ENCODE assay signal across 12 cellular contexts in genomic region chr11:76083563-76084451, GRCh38.
DNase-seq lines count a peak whose midpoint lies in the region; ATAC-seq and TF ChIP-seq lines count a peak whose summit lies in the region.
"Had no signal": no experiment of that assay in that cellular context is flagged by ENCODE, and none has a peak within 500 bp of the region (broad histone marks: within the 10 kb centered on the region; RNA-seq: fewer than 3 reads in every experiment).

No MANE protein-coding gene starts in this region.

- TF ChIP-seq CTCF in esophagus muscularis mucosa (IDR thresholded peaks at IDR 0.05) (no peak), uterus (IDR thresholded peaks at IDR 0.05) (no peak), GM10266 (IDR thresholded peaks at IDR 0.05; ENCODE audit: control insufficient read depth, insufficient read depth, low read depth, missing control alignments) (no peak)

- no peak for TF ChIP-seq POLR2A in esophagus muscularis mucosa (IDR thresholded peaks at IDR 0.05; ENCODE audit: low read depth)
- TF ChIP-seq POLR2A in uterus (IDR thresholded peaks at IDR 0.05), result no peak

- intact Hi-C loops in Right ventricle myocardium inferior (cut with DNase I), result loop anchor here (2.0 kb wide), 1 partner anchor 37 kb away; no protein-coding TSS in a partner anchor
- intact Hi-C loops in cardiac septum (cut with DNase I), result no loop called here
- intact Hi-C loops in esophagus muscularis mucosa (cut with DNase I), result no loop called here
- intact Hi-C loops in uterus (cut with DNase I; ENCODE audit: low total_unique reads), result no loop called here

- peaks cover 4% of the 10 kb centered on the region for H3K9me3 Mint-ChIP-seq in activated T-cell treated with anti-CD3 and anti-CD28 coated beads, Interleukin-2, amount 50 U/mL, for 4 hours
- H3K9me3 Mint-ChIP-seq: WTC11 had no signal

- H3K36me3 ChIP-seq in esophagus muscularis mucosa (no peaks in the 10 kb centered on the region), muscle layer of duodenum (ENCODE audit: control insufficient read depth in 1 of 2, insufficient read depth in 2 of 2, low read length in 2 of 2) (no peaks in the 10 kb centered on the region), uterus (no peaks in the 10 kb centered on the region)
- H3K36me3 ChIP-seq: tibial artery had no signal

- peaks cover 23 to 40% (median 39%) of the 10 kb centered on the region in 4 donors for H3K4me1 ChIP-seq in esophagus muscularis mucosa
- peaks cover 0 to 8% of the 10 kb centered on the region in 2 donors for H3K4me1 ChIP-seq in muscle layer of duodenum (ENCODE audit: control insufficient read depth in 1 of 2, insufficient read depth in 2 of 2, low read length in 2 of 2)
- peaks cover 0 to 3% of the 10 kb centered on the region in 2 donors for H3K4me1 ChIP-seq in uterus

- peak; percentile 3 for ATAC-seq in Right ventricle myocardium inferior
- no peak for ATAC-seq in activated T-cell treated with anti-CD3 and anti-CD28 coated beads, Interleukin-2, amount 50 U/mL, for 4 hours
- ATAC-seq: WTC11 had no signal

- H3K27me3 Mint-ChIP-seq in activated T-cell treated with anti-CD3 and anti-CD28 coated beads, Interleukin-2, amount 50 U/mL, for 4 hours (ENCODE audit: low read depth), result no peaks in the 10 kb centered on the region

- no peak overlapping the region for H3K4me3 Mint-ChIP-seq in activated T-cell treated with anti-CD3 and anti-CD28 coated beads, Interleukin-2, amount 50 U/mL, for 4 hours
- H3K4me3 Mint-ChIP-seq: WTC11 had no signal

- WGBS in esophagus muscularis mucosa, result 66% methylated on average over 7 of the region's 7 CpGs

- H3K4me1 Mint-ChIP-seq in activated T-cell treated with anti-CD3 and anti-CD28 coated beads, Interleukin-2, amount 50 U/mL, for 4 hours (ENCODE audit: low read depth), result no peaks in the 10 kb centered on the region

- no peaks in the 10 kb centered on the region for H3K9me3 ChIP-seq in esophagus muscularis mucosa
- H3K9me3 ChIP-seq in muscle layer of duodenum (ENCODE audit: control insufficient read depth in 1 of 2, low read length in 2 of 2), result no peaks in the 10 kb centered on the region
- H3K9me3 ChIP-seq in uterus, result no peaks in the 10 kb centered on the region
- H3K9me3 ChIP-seq: tibial artery had no signal

- no peak overlapping the region for H3K4me3 ChIP-seq in esophagus muscularis mucosa
- no peak overlapping the region for H3K4me3 ChIP-seq in muscle layer of duodenum (ENCODE audit: low read depth in 1 of 2, low read length in 2 of 2)
- no peak overlapping the region for H3K4me3 ChIP-seq in uterus
- H3K4me3 ChIP-seq: tibial artery had no signal

- DNase-seq in Right ventricle myocardium inferior (ENCODE audit: missing footprints), result no peak
- no peak for DNase-seq in cardiac septum (ENCODE audit: low spot score)
- DNase-seq in esophagus muscularis mucosa (ENCODE audit: extremely low spot score), result no peak
- DNase-seq in uterus, result no peak
- no peak for DNase-seq in activated T-cell treated with anti-CD3 and anti-CD28 coated beads, Interleukin-2, amount 50 U/mL, for 4 hours
- DNase-seq in GM10266 (ENCODE audit: extremely low spot score), result no peak
- no peak for DNase-seq in NCI-H510A treated with DMSO at 0.1 percent for 48 hours (lab: John Stamatoyannopoulos, UW)
- DNase-seq: 8988T, anterior cingulate cortex, tibial artery had no signal

- H3K27me3 ChIP-seq in esophagus muscularis mucosa, result no peaks in the 10 kb centered on the region
- no peaks in the 10 kb centered on the region for H3K27me3 ChIP-seq in muscle layer of duodenum (ENCODE audit: low read depth, low read length)
- H3K27me3 ChIP-seq in uterus, result no peaks in the 10 kb centered on the region
- H3K27me3 ChIP-seq: tibial artery had no signal

- TF ChIP-seq EP300 in esophagus muscularis mucosa (IDR thresholded peaks at IDR 0.05), result no peak

- H3K36me3 Mint-ChIP-seq in activated T-cell treated with anti-CD3 and anti-CD28 coated beads, Interleukin-2, amount 50 U/mL, for 4 hours (ENCODE audit: insufficient read depth), result peaks cover 25% of the 10 kb centered on the region
- H3K36me3 Mint-ChIP-seq: WTC11 had no signal

- H3K27ac ChIP-seq in esophagus muscularis mucosa (replicated peaks in 1 of 4) (peak overlapping the region; percentile 55 to 72 (median 62)), muscle layer of duodenum (ENCODE audit: low read length) (peak overlapping the region; percentile 25), uterus (peak overlapping the region; percentile 50 to 82)
- H3K27ac ChIP-seq: tibial artery had no signal
